Comparison of ENCODE assay signal across 8 cellular contexts in genomic region chr11:114159802-114160588, GRCh38.
A peak's percentile ranks its signal among the peaks of the same experiment; 100 is the strongest.
DNase-seq lines count a peak whose midpoint lies in the region; ATAC-seq and TF ChIP-seq lines count a peak whose summit lies in the region.

No MANE protein-coding gene starts in this region.

- peak overlapping the region; percentile 54 for H3K4me3 Mint-ChIP-seq in stimulated activated naive CD8-positive, alpha-beta T cell treated with anti-CD3 and anti-CD28 coated beads, Interleukin-15, Interleukin-2, amounts not matched to agents 100 ng/mL and 50 ng/mL, for 24 hours

- H3K27ac Mint-ChIP-seq in stimulated activated naive CD8-positive, alpha-beta T cell treated with anti-CD3 and anti-CD28 coated beads, Interleukin-15, Interleukin-2, amounts not matched to agents 100 ng/mL and 50 ng/mL, for 24 hours: peak overlapping the region; percentile 73

- no peak for TF ChIP-seq CTCF in RWPE1 (conservative IDR thresholded peaks at IDR 0.05; ENCODE audit: low read depth)

- H2BK12ac ChIP-seq in neuronal stem cell (ENCODE audit: low read length): no peak overlapping the region

- CTCF ChIA-PET in RWPE1 (lab: Yijun Ruan, JAX): interaction anchor here (0.5 to 1.5 kb wide), 4 partner anchors 16 to 1276 kb away, joined by 3 to 6 read pairs (median 4); no protein-coding TSS in a partner anchor

- H3K9me3 Mint-ChIP-seq in stimulated activated naive CD8-positive, alpha-beta T cell treated with anti-CD3 and anti-CD28 coated beads, Interleukin-15, Interleukin-2, amounts not matched to agents 100 ng/mL and 50 ng/mL, for 24 hours: no peaks in the 10 kb centered on the region

- no CpG with 5 or more reads among the region's 18 CpGs for WGBS in neuronal stem cell (ENCODE audit: extremely low coverage in 2 of 2, insufficient read length in 2 of 2, insufficient replicate concordance in 1 of 2), 2 donors

- peaks cover 77% of the 10 kb centered on the region for H3K4me1 Mint-ChIP-seq in stimulated activated naive CD8-positive, alpha-beta T cell treated with anti-CD3 and anti-CD28 coated beads, Interleukin-15, Interleukin-2, amounts not matched to agents 100 ng/mL and 50 ng/mL, for 24 hours (ENCODE audit: low read depth)

- H3K4me2 ChIP-seq in neuronal stem cell (ENCODE audit: insufficient read depth, low read length, poor library complexity, severe bottlenecking): no peak overlapping the region

- H4K8ac ChIP-seq in neuronal stem cell (ENCODE audit: low read depth, low read length): no peak overlapping the region

- no peak overlapping the region for H2BK15ac ChIP-seq in neuronal stem cell (ENCODE audit: low read length)

- peak; percentile 94 for DNase-seq in ACHN
- DNase-seq in M059J (ENCODE audit: low read depth): peak; percentile 96
- DNase-seq in RWPE1 (ENCODE audit: low spot score): peak; percentile 95
- DNase-seq in activated gamma-delta T cell (lab: John Stamatoyannopoulos, UW): peak; percentile 76
- peak; percentile 99 for DNase-seq in fibroblast of the conjunctiva (ENCODE audit: low read depth)
- DNase-seq in neuronal stem cell (ENCODE audit: low spot score): no peak

- H3K4me1 ChIP-seq in neuronal stem cell (ENCODE audit: control insufficient read depth in 2 of 2, insufficient read depth in 1 of 2, low read depth in 1 of 2, low read length in 2 of 2): peaks cover 28 to 32% of the 10 kb centered on the region in 2 donors

- H4K91ac ChIP-seq in neuronal stem cell (ENCODE audit: low read depth, low read length, poor library complexity): no peak overlapping the region

- peak overlapping the region; percentile 100 for H3K27ac ChIP-seq in RWPE1
- H3K27ac ChIP-seq in neuronal stem cell (replicated peaks; ENCODE audit: low read length): peak overlapping the region; percentile 23

- POLR2A ChIA-PET in RWPE1 (lab: Yijun Ruan, JAX; ENCODE audit: low non-redundant PET): no interaction called here

- no peaks in the 10 kb centered on the region for H3K36me3 Mint-ChIP-seq in stimulated activated naive CD8-positive, alpha-beta T cell treated with anti-CD3 and anti-CD28 coated beads, Interleukin-15, Interleukin-2, amounts not matched to agents 100 ng/mL and 50 ng/mL, for 24 hours (ENCODE audit: low read depth)

- H3K4me3 ChIP-seq in neuronal stem cell (ENCODE audit: low read length in 2 of 2): no peak overlapping the region

- H2AK5ac ChIP-seq in neuronal stem cell (ENCODE audit: low read depth, low read length): no peak overlapping the region

- H3K27me3 Mint-ChIP-seq in stimulated activated naive CD8-positive, alpha-beta T cell treated with anti-CD3 and anti-CD28 coated beads, Interleukin-15, Interleukin-2, amounts not matched to agents 100 ng/mL and 50 ng/mL, for 24 hours: no peaks in the 10 kb centered on the region

- H3K9me3 ChIP-seq in neuronal stem cell (replicated peaks in 1 of 2; ENCODE audit: control insufficient read depth in 2 of 2, insufficient read depth in 1 of 2, low read depth in 1 of 2, low read length in 2 of 2): no peaks in the 10 kb centered on the region

- H2BK120ac ChIP-seq in neuronal stem cell (ENCODE audit: low read depth, low read length): no peak overlapping the region

- no peak overlapping the region for H2AFZ ChIP-seq in neuronal stem cell (ENCODE audit: low read length)

- no peaks in the 10 kb centered on the region for H3K27me3 ChIP-seq in neuronal stem cell (ENCODE audit: control insufficient read depth in 3 of 3, insufficient read depth in 3 of 3, low read depth in 1 of 3, low read length in 3 of 3)

- in situ Hi-C loops in ACHN (cut with HindIII; ENCODE audit: low pct_ligation_motif_present, low pct_unique_long_range_greater_than_20kb, low sequenced_read_pairs): no loop called here

- H3K9ac ChIP-seq in neuronal stem cell (ENCODE audit: low read depth, low read length, poor library complexity): no peak overlapping the region

- no peak overlapping the region for H3K14ac ChIP-seq in neuronal stem cell (ENCODE audit: low read length)

- peaks cover 12 to 34% of the 10 kb centered on the region in 2 donors for H3K36me3 ChIP-seq in neuronal stem cell (replicated peaks in 1 of 2; ENCODE audit: control insufficient read depth in 2 of 2, insufficient read depth in 2 of 2, low read length in 2 of 2)

- no peak overlapping the region for H2BK5ac ChIP-seq in neuronal stem cell (ENCODE audit: low read length)

- H3K18ac ChIP-seq in neuronal stem cell (ENCODE audit: low read length): no peak overlapping the region

- peak; percentile 67 for ATAC-seq in GM21381 (IDR thresholded peaks at IDR 0.05; ENCODE audit: unreplicated experiment)

- no peak overlapping the region for H3K4ac ChIP-seq in neuronal stem cell (ENCODE audit: low read length)

- peaks cover 3% of the 10 kb centered on the region for H3K79me1 ChIP-seq in neuronal stem cell (ENCODE audit: low read depth, low read length)

- no peak overlapping the region for H3K23ac ChIP-seq in neuronal stem cell (ENCODE audit: low read depth, low read length, poor library complexity)
